In the genomic region with DNA sequence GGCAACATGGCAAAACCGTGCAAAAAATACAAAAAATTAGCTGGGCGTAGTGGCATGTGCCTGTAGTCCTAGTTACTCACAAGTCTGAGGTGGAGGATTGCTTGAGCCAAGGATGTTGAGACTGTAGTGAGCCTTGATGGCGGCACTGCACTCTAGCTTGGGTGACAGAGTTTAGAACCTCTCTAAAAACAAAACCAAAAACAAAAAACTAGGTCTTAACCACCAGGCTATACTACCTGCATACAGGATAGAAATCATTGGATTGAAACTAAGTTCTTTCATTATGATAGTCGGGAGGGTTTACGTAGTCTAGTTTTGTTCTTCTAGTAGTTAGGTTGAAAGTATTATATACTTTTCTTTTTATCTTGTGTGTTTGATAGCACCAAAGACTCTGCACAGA, we compare ENCODE assay signal across 18 cellular contexts.
"Had no signal": no experiment of that assay in that cellular context is flagged by ENCODE, and none has a peak within 500 bp of the region (broad histone marks: within the 10 kb centered on the region; RNA-seq: fewer than 3 reads in every experiment).

No MANE protein-coding gene starts in this region.

- H3K4me1 ChIP-seq: colonic mucosa, parathyroid adenoma, prostate gland had no signal

- H3K9me3 ChIP-seq: colonic mucosa, prostate gland, right lobe of liver, suprapubic skin, thyroid gland had no signal

- H3K27ac ChIP-seq: colonic mucosa, parathyroid adenoma, prostate gland, right lobe of liver, suprapubic skin, thyroid gland had no signal

- H3K4me3 ChIP-seq: colonic mucosa, hepatocyte, prostate gland, right lobe of liver, suprapubic skin, thyroid gland had no signal

- H3K4me3 Mint-ChIP-seq: endodermal cell, naive B cell, nephron, type B pancreatic cell had no signal

- H3K4me2 ChIP-seq: hepatocyte had no signal

- H3K79me2 ChIP-seq: parathyroid adenoma had no signal

- H3K9ac ChIP-seq: parathyroid adenoma had no signal

- H3K9me3 Mint-ChIP-seq: endodermal cell, naive B cell, nephron, type B pancreatic cell had no signal

- H3K27ac Mint-ChIP-seq: endodermal cell, nephron, type B pancreatic cell had no signal

- H3K27me3 ChIP-seq: colonic mucosa, hepatocyte, right lobe of liver, suprapubic skin, thyroid gland had no signal

- H3K27me3 Mint-ChIP-seq: naive B cell, type B pancreatic cell had no signal

- ATAC-seq: left colon; right lobe of liver; stimulated activated naive CD8-positive, alpha-beta T cell treated with anti-CD3 and anti-CD28 coated beads, Interleukin-15, Interleukin-2, amounts not matched to agents 100 U/mL and 50 U/mL, for 24 hours had no signal

- DNase-seq: colonic mucosa; effector CD4-positive, alpha-beta T cell; endodermal cell; erythroblast; foreskin melanocyte; left colon; mesendoderm; naive B cell; occipital lobe; right lobe of liver; stimulated activated naive CD8-positive, alpha-beta T cell treated with anti-CD3 and anti-CD28 coated beads, Interleukin-15, Interleukin-2, amounts not matched to agents 100 U/mL and 50 U/mL, for 24 hours; thyroid gland had no signal

- H3K36me3 ChIP-seq: colonic mucosa, prostate gland had no signal

- H2AFZ ChIP-seq: hepatocyte, parathyroid adenoma had no signal
